Comparison of ENCODE assay signal across 1 cellular context in the genomic region with DNA sequence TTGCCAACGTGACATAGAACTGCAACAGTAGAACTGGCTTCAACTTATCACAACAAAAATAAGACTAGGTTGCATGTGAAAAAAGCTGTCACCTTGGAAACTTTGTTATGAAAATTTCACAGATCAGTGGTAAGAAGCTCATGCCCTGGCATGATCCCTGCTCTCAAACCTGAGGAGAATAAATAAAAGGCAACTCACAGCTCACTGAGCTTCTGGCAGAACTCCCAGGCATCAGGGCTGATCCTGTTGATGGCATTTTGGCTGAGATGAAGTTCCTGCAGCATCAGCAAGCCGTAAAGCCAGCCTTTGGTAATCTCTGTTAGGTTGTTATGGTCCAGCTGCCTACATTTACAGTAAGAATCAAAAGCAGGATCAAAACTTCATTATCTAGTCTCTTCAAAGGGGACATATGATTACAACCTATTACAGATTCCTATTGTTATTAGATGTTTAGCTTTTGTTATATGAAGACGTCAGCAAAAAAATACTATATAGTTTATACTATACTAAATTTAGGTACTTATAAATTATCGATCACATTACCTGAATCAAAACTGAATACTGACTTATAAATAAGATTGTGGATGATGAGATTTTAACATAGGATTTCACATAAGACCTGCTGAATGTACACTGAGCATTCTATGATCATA.
TF ChIP-seq lines count a peak whose summit lies in the region.

No MANE protein-coding gene starts in this region.

TF ChIP-seq in K562, 482 proteins besides CTCF, POLR2A, EP300 and RAD21 (continued from another document):
- TF ChIP-seq CHD7 (IDR thresholded peaks at IDR 0.05; ENCODE audit: low read depth, low read length): no peak
- peak; percentile 12; the same call in 1 of the 2 replicates for TF ChIP-seq C11orf30 (IDR thresholded peaks at IDR 0.05; ENCODE audit: low read depth)
- TF ChIP-seq SAP30 (IDR thresholded peaks at IDR 0.05; ENCODE audit: borderline replicate concordance, insufficient read depth, low read depth, low read length, poor library complexity, severe bottlenecking): no peak
- TF ChIP-seq HLTF (IDR thresholded peaks at IDR 0.05): no peak
- no peak for TF ChIP-seq DIDO1 (tag; IDR thresholded peaks at IDR 0.05; ENCODE audit: low read depth)
- TF ChIP-seq TAL1 (IDR thresholded peaks at IDR 0.05): no peak
- no peak for TF ChIP-seq ZFPM2 (CRISPR knock-in tag; IDR thresholded peaks at IDR 0.05)
- no peak for TF ChIP-seq ZNF41 (CRISPR knock-in tag; conservative IDR thresholded peaks at IDR 0.05)
- TF ChIP-seq GTF2E2 (tag; IDR thresholded peaks at IDR 0.05): no peak
- TF ChIP-seq ZSCAN32 (CRISPR knock-in tag; IDR thresholded peaks at IDR 0.05): no peak
- TF ChIP-seq RAD51 (IDR thresholded peaks at IDR 0.05; ENCODE audit: borderline replicate concordance, low read depth): no peak
- no peak for TF ChIP-seq HMG20B (CRISPR knock-in tag; IDR thresholded peaks at IDR 0.05)
- no peak for TF ChIP-seq EZH2 (IDR thresholded peaks at IDR 0.05; ENCODE audit: borderline replicate concordance, low read depth, low read length)
- peak; percentile 63; the same call in 1 of the 2 replicates for TF ChIP-seq ZNF316 (IDR thresholded peaks at IDR 0.05)
- TF ChIP-seq, protein P1, sequence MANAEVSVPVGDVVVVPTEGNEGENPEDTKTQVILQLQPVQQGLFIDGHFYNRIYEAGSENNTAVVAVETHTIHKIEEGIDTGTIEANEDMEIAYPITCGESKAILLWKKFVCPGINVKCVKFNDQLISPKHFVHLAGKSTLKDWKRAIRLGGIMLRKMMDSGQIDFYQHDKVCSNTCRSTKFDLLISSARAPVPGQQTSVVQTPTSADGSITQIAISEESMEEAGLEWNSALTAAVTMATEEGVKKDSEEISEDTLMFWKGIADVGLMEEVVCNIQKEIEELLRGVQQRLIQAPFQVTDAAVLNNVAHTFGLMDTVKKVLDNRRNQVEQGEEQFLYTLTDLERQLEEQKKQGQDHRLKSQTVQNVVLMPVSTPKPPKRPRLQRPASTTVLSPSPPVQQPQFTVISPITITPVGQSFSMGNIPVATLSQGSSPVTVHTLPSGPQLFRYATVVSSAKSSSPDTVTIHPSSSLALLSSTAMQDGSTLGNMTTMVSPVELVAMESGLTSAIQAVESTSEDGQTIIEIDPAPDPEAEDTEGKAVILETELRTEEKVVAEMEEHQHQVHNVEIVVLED (CRISPR knock-in tag; IDR thresholded peaks at IDR 0.05): no peak
- TF ChIP-seq MAFK (IDR thresholded peaks at IDR 0.05; ENCODE audit: low read length): peak; percentile 13; the same call in 1 of the 2 replicates
- TF ChIP-seq TEAD1 (CRISPR knock-in tag; IDR thresholded peaks at IDR 0.05): no peak
- TF ChIP-seq KLF1 (tag; IDR thresholded peaks at IDR 0.05): no peak
- TF ChIP-seq NR2F6 (CRISPR knock-in tag; IDR thresholded peaks at IDR 0.05): no peak
- TF ChIP-seq HSF4 (CRISPR knock-in tag; IDR thresholded peaks at IDR 0.05; ENCODE audit: borderline replicate concordance): no peak
- TF ChIP-seq, protein P2, sequence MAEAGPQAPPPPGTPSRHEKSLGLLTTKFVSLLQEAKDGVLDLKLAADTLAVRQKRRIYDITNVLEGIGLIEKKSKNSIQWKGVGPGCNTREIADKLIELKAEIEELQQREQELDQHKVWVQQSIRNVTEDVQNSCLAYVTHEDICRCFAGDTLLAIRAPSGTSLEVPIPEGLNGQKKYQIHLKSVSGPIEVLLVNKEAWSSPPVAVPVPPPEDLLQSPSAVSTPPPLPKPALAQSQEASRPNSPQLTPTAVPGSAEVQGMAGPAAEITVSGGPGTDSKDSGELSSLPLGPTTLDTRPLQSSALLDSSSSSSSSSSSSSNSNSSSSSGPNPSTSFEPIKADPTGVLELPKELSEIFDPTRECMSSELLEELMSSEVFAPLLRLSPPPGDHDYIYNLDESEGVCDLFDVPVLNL (CRISPR knock-in tag; IDR thresholded peaks at IDR 0.05; ENCODE audit: low read depth): no peak
